Comparison of ENCODE assay signal across 1 cellular context in genomic region chr18:10049721-10050120, GRCh38.
TF ChIP-seq lines count a peak whose summit lies in the region.

No MANE protein-coding gene starts in this region.

TF ChIP-seq in IMR-90, 13 proteins besides CTCF, POLR2A, EP300 and RAD21 (continued from another document):
- TF ChIP-seq ELK1 (IDR thresholded peaks at IDR 0.05; ENCODE audit: borderline replicate concordance, low read depth, low read length), result no peak
- TF ChIP-seq CHD1 (IDR thresholded peaks at IDR 0.05; ENCODE audit: low read depth, low read length), result no peak
- no peak for TF ChIP-seq USF2 (IDR thresholded peaks at IDR 0.05; ENCODE audit: low read depth, low read length)
- TF ChIP-seq CEBPB (IDR thresholded peaks at IDR 0.05; ENCODE audit: low read depth, low read length), result no peak
- TF ChIP-seq SMC3 (IDR thresholded peaks at IDR 0.05; ENCODE audit: low read depth, low read length), result no peak
- TF ChIP-seq MXI1 (IDR thresholded peaks at IDR 0.05; ENCODE audit: borderline replicate concordance, low read depth, low read length), result no peak
